33 cellular contexts compared by ENCODE assay signal in genomic region chr6:143885116-143885515, GRCh38. TPM values are rescaled to one million over a fixed set of nuclear protein-coding genes. Genes with fewer than 3 reads are reported as not detected.
"Had no signal": no experiment of that assay in that cellular context is flagged by ENCODE, and none has a peak within 500 bp of the region (broad histone marks: within the 10 kb centered on the region; RNA-seq: fewer than 3 reads in every experiment).

No MANE protein-coding gene starts in this region.

- H3K4me1 ChIP-seq: adrenal gland, body of pancreas, breast epithelium had no signal

- H3K4me1 Mint-ChIP-seq: activated CD4-positive, alpha-beta T cell treated with anti-CD3 and anti-CD28 coated beads for 36 hours; activated CD4-positive, alpha-beta T cell treated with anti-CD3 and anti-CD28 coated beads, Interleukin-2, amount 10 ng/mL, durations not matched to agents 7 days and 5 days; T-cell; T-helper 17 cell had no signal

- ATAC-seq: activated CD4-positive, alpha-beta T cell treated with anti-CD3 and anti-CD28 coated beads for 36 hours; activated CD8-positive, alpha-beta T cell treated with anti-CD3 and anti-CD28 coated beads, Interleukin-2, amount 10 ng/mL, durations not matched to agents 7 days and 5 days; activated naive CD4-positive, alpha-beta T cell treated with anti-CD3 and anti-CD28 coated beads, Interleukin-2, amount 50 U/mL, for 72 hours; body of pancreas; PC-3; Right ventricle myocardium inferior; SK-N-SH treated with all-trans-retinoic acid at 6 μM for 48 hours; T-cell; T-helper 17 cell had no signal

- H3K9me3 ChIP-seq: adrenal gland, body of pancreas, breast epithelium had no signal

- H3K9me3 Mint-ChIP-seq: activated naive CD4-positive, alpha-beta T cell treated with anti-CD3 and anti-CD28 coated beads, Interleukin-2, amount 50 U/mL, for 72 hours; activated T-cell treated with anti-CD3 and anti-CD28 coated beads, Interleukin-2, amount 50 U/mL, for 24 hours; activated T-helper 2 cell treated with anti-CD3 and anti-CD28 coated beads, Interferon-gamma antibody, Interleukin-2, Interleukin-4, amounts not matched to agents 10 μg/mL and 5 μg/mL and 100 μg/mL, durations not matched to agents 14 hours and 24 hours and 36 hours; T-cell had no signal

- H3K4me3 ChIP-seq: adrenal gland, body of pancreas, breast epithelium had no signal

- H3K27me3 Mint-ChIP-seq: activated CD4-positive, alpha-beta T cell treated with anti-CD3 and anti-CD28 coated beads for 36 hours; activated T-cell treated with anti-CD3 and anti-CD28 coated beads, Interleukin-2, amount 50 U/mL, for 24 hours; T-helper 17 cell had no signal

- H3K27ac ChIP-seq: adrenal gland, body of pancreas, RWPE1, VCaP had no signal

- H3K36me3 Mint-ChIP-seq: activated naive CD4-positive, alpha-beta T cell treated with anti-CD3 and anti-CD28 coated beads, Interleukin-2, amount 50 U/mL, for 72 hours had no signal

- H3K4me3 Mint-ChIP-seq: activated CD4-positive, alpha-beta T cell treated with anti-CD3 and anti-CD28 coated beads for 36 hours; activated CD4-positive, alpha-beta T cell treated with anti-CD3 and anti-CD28 coated beads, Interleukin-2, amount 10 ng/mL, durations not matched to agents 7 days and 5 days; activated CD8-positive, alpha-beta T cell treated with anti-CD3 and anti-CD28 coated beads, Interleukin-2, amount 10 ng/mL, durations not matched to agents 7 days and 5 days; activated T-cell treated with anti-CD3 and anti-CD28 coated beads, Interleukin-2, amount 50 U/mL, for 24 hours; T-cell; T-helper 17 cell had no signal

- H3K36me3 ChIP-seq: adrenal gland, breast epithelium had no signal

- DNase-seq: activated CD4-positive, alpha-beta T cell treated with anti-CD3 and anti-CD28 coated beads for 36 hours; activated CD4-positive, alpha-beta T cell treated with anti-CD3 and anti-CD28 coated beads, Interleukin-2, amount 10 ng/mL, durations not matched to agents 7 days and 5 days; activated CD4-positive, alpha-beta T cell treated with anti-CD3 and anti-CD28 coated beads, Interleukin-2, amount 50 U/mL, for 48 hours; activated CD8-positive, alpha-beta T cell treated with anti-CD3 and anti-CD28 coated beads, Interleukin-2, amount 10 ng/mL, durations not matched to agents 7 days and 5 days; activated gamma-delta T cell; activated naive CD4-positive, alpha-beta T cell treated with Interleukin-2 at 50 U/mL for 16 hours; activated T-cell treated with anti-CD3 and anti-CD28 coated beads, Interleukin-2, amount 50 U/mL, for 24 hours; adrenal gland; body of pancreas; Karpas-422; NCI-H1105; NCI-H1417 treated with DMSO at 0.1 percent for 48 hours; NCI-H187 treated with DMSO at 0.1 percent for 48 hours; NCI-H2081; NCI-H226; NK-92 treated with Interleukin-12 subunit alpha and Interleukin-12 subunit beta, amount 100 ng/mL, for 24 hours; PC-3; SIG-M5; T-cell; T-helper 17 cell; T-helper 9 cell had no signal

- H3K27ac Mint-ChIP-seq: activated CD4-positive, alpha-beta T cell treated with anti-CD3 and anti-CD28 coated beads for 36 hours; activated CD4-positive, alpha-beta T cell treated with anti-CD3 and anti-CD28 coated beads, Interleukin-2, amount 10 ng/mL, durations not matched to agents 7 days and 5 days; activated CD8-positive, alpha-beta T cell treated with anti-CD3 and anti-CD28 coated beads, Interleukin-2, amount 10 ng/mL, durations not matched to agents 7 days and 5 days; activated naive CD4-positive, alpha-beta T cell treated with anti-CD3 and anti-CD28 coated beads, Interleukin-2, amount 50 U/mL, for 72 hours; activated T-cell treated with anti-CD3 and anti-CD28 coated beads, Interleukin-2, amount 50 U/mL, for 24 hours; activated T-helper 2 cell treated with anti-CD3 and anti-CD28 coated beads, Interferon-gamma antibody, Interleukin-2, Interleukin-4, amounts not matched to agents 10 μg/mL and 5 μg/mL and 100 μg/mL, durations not matched to agents 14 hours and 24 hours and 36 hours; T-cell; T-helper 17 cell had no signal

- H3K27me3 ChIP-seq: adrenal gland, body of pancreas, breast epithelium had no signal

RNA-seq across cellular contexts. Expression of gene ZC2HC1B, which starts 20.8 kb away (rescaled TPM):
- total RNA-seq: activated CD4-positive, alpha-beta T cell treated with anti-CD3 and anti-CD28 coated beads for 36 hours; activated CD4-positive, alpha-beta T cell treated with anti-CD3 and anti-CD28 coated beads, Interleukin-2, amount 10 ng/mL, durations not matched to agents 7 days and 5 days; activated CD8-positive, alpha-beta T cell treated with anti-CD3 and anti-CD28 coated beads, Interleukin-2, amount 10 ng/mL, durations not matched to agents 7 days and 5 days; activated naive CD4-positive, alpha-beta T cell treated with anti-CD3 and anti-CD28 coated beads, Interleukin-2, amount 50 U/mL, for 72 hours; activated T-helper 2 cell treated with anti-CD3 and anti-CD28 coated beads, Interferon-gamma antibody, Interleukin-2, Interleukin-4, amounts not matched to agents 10 μg/mL and 5 μg/mL and 100 μg/mL, durations not matched to agents 14 hours and 24 hours and 36 hours; astrocyte; body of pancreas; breast epithelium; cardiac septum; MCF 10A; NCI-H460; PC-3; Right ventricle myocardium inferior; SK-MEL-5; T-cell had no signal
